Comparison of ENCODE assay signal across 8 cellular contexts in the genomic region with DNA sequence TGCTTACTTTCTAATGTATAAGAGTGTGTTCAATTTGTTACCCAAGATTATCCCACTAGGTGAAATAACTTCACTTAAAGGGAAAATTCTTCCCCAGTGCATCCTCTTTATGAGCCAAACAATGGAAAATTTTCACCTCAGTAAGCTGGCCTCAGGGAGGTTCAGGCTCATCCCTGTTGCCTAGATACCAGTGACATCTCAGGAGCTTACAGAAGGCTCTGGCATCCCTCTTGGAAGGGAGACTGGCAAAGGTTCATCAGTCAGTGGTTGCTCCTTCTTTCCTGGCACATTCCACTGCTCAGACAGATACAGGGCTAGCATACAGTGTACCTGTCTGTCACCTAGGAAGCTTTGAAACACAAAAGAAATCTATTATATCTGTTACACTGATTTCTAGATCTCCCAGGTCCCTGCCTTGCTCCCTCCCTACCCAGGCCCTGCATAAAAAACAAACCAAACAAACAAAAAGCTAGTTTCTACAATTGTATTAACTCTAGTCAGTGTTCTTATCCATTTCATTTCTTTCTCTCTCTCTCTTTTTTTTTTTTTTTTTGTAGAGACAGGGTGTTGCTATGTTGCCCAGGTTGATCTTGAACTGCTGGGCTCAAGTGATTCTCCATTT. TPM values are rescaled to one million over a fixed set of nuclear protein-coding genes. Genes with fewer than 3 reads are reported as not detected.
A peak's percentile ranks its signal among the peaks of the same experiment; 100 is the strongest.
DNase-seq lines count a peak whose midpoint lies in the region; ATAC-seq and TF ChIP-seq lines count a peak whose summit lies in the region.

No MANE protein-coding gene starts in this region.

- intact Hi-C loops in left colon (cut with DNase I, micrococcal nuclease) = no loop called here

- H3K36me3 ChIP-seq in HAP-1 (replicated peaks) (peaks cover 39% of the 10 kb centered on the region), kidney epithelial cell (ENCODE audit: control insufficient read depth, insufficient read depth, low read length) (no peaks in the 10 kb centered on the region)

- TF ChIP-seq CTCF in 22Rv1 (IDR thresholded peaks at IDR 0.05) (no peak), kidney epithelial cell (IDR thresholded peaks at IDR 0.05; ENCODE audit: insufficient read depth, low read length, poor library complexity, severe bottlenecking) (no peak), GM10266 (IDR thresholded peaks at IDR 0.05; ENCODE audit: control insufficient read depth, insufficient read depth, low read depth, missing control alignments) (no peak)

- DNase-seq in HAP-1 (ENCODE audit: low spot score in 2 of 2) = peak; percentile 24 to 40
- DNase-seq in amniotic stem cell (lab: John Stamatoyannopoulos, UW) = peak; percentile 59
- no peak for DNase-seq in kidney epithelial cell (ENCODE audit: low read depth)
- DNase-seq in left colon = no peak
- no peak for DNase-seq in NCI-H128 (lab: John Stamatoyannopoulos, UW; ENCODE audit: unreplicated experiment)
- DNase-seq in NCI-H1436 treated with DMSO at 0.1 percent for 48 hours (lab: John Stamatoyannopoulos, UW) = no peak
- no peak for DNase-seq in GM10266 (ENCODE audit: extremely low spot score)

- H3K27me3 ChIP-seq in HAP-1 (ENCODE audit: low read depth) = no peaks in the 10 kb centered on the region
- H3K27me3 ChIP-seq in kidney epithelial cell (ENCODE audit: control insufficient read depth, insufficient read depth, low read length) = no peaks in the 10 kb centered on the region

- no peaks in the 10 kb centered on the region for H3K9me3 ChIP-seq in HAP-1

- H3K27ac ChIP-seq in 22Rv1 = peak overlapping the region; percentile 79; the same call in 1 of the 2 replicates

- H3K4me1 ChIP-seq in HAP-1 = peaks cover 3% of the 10 kb centered on the region; the same call in 1 of the 2 replicates

- in situ Hi-C loops in HAP-1 (cut with MboI; ENCODE audit: low sequenced_read_pairs) = no loop called here

- ATAC-seq in left colon = no peak

- H3K4me3 ChIP-seq in HAP-1 (no peak overlapping the region; the same call in 1 of the 2 replicates), kidney epithelial cell (ENCODE audit: low read depth, low read length) (peak overlapping the region; percentile 99)

RNA-seq across cellular contexts. Expression of a gene that starts 1.7 kb away (rescaled TPM):
- total RNA-seq in kidney epithelial cell (81.2 and 109 TPM in 2 replicates), left colon (100 to 1,000 TPM; 112 to 128 TPM)

RNA-seq across cellular contexts. Expression of a gene that starts 29.6 kb away (rescaled TPM):
- total RNA-seq in kidney epithelial cell = 15.3 and 34.0 TPM in 2 replicates
- total RNA-seq in left colon = 10 to 100 TPM; 19.5 to 24.8 TPM

RNA-seq across cellular contexts. Expression of a gene that starts 52.6 kb away (rescaled TPM):
- 5.2 and 5.6 TPM in 2 replicates for total RNA-seq in kidney epithelial cell
- 1 to 10 TPM; 1.4 to 2.4 TPM for total RNA-seq in left colon

Comparison
In these comparisons a context has a peak if more than half of its experiments do, and no peak if none do; other contexts are left out.
1. DNase-seq: peak in HAP-1 (2 of 2) and amniotic stem cell (single experiment); none in kidney epithelial cell (single experiment), left colon (0 of 2), NCI-H128 (single experiment), NCI-H1436 treated with DMSO at 0.1 percent for 48 hours (single experiment) and GM10266 (single experiment).